Comparison of ENCODE assay signal across 9 cellular contexts in genomic region chr7:5699467-5699866, GRCh38.
A peak's percentile ranks its signal among the peaks of the same experiment; 100 is the strongest.
DNase-seq lines count a peak whose midpoint lies in the region; ATAC-seq and TF ChIP-seq lines count a peak whose summit lies in the region.
"Had no signal": no experiment of that assay in that cellular context is flagged by ENCODE, and none has a peak within 500 bp of the region (broad histone marks: within the 10 kb centered on the region; RNA-seq: fewer than 3 reads in every experiment).

No MANE protein-coding gene starts in this region.

- H3K27ac ChIP-seq in right atrium auricular region (peak overlapping the region; percentile 87 to 93), muscle layer of duodenum (ENCODE audit: low read length) (peak overlapping the region; percentile 71)

- TF ChIP-seq CTCF in right atrium auricular region (IDR thresholded peaks at IDR 0.05) = no peak
- TF ChIP-seq CTCF in brain (conservative IDR thresholded peaks at IDR 0.05) = no peak
- TF ChIP-seq CTCF in foreskin fibroblast (IDR thresholded peaks at IDR 0.05; ENCODE audit: low read depth, low read length) = no peak
- no peak for TF ChIP-seq CTCF in GM13976 (IDR thresholded peaks at IDR 0.05; ENCODE audit: borderline replicate concordance, control extremely low read depth, extremely low read depth, insufficient read depth, missing control alignments)

- peaks cover 100% of the 10 kb centered on the region for H3K4me1 Mint-ChIP-seq in brain

- ATAC-seq in left cardiac atrium (no peak), HG03342 (IDR thresholded peaks at IDR 0.05; ENCODE audit: unreplicated experiment) (no peak)

- H3K9me3 ChIP-seq in right atrium auricular region = no peaks in the 10 kb centered on the region
- H3K9me3 ChIP-seq in muscle layer of duodenum (ENCODE audit: control insufficient read depth in 1 of 2, low read length in 2 of 2) = no peaks in the 10 kb centered on the region

- peak overlapping the region; percentile 5 to 96 (median 83) for H3K27ac Mint-ChIP-seq in brain

- intact Hi-C loops in left cardiac atrium (cut with DNase I) = no loop called here

- H3K27me3 ChIP-seq in right atrium auricular region = no peaks in the 10 kb centered on the region
- no peaks in the 10 kb centered on the region for H3K27me3 ChIP-seq in muscle layer of duodenum (ENCODE audit: low read depth, low read length)

- no peaks in the 10 kb centered on the region for H3K9me3 Mint-ChIP-seq in brain

- DNase-seq in right atrium auricular region (ENCODE audit: low spot score) (no peak), left cardiac atrium (no peak), NOMO-1 treated with DMSO at 0.1 percent for 48 hours (lab: John Stamatoyannopoulos, UW; ENCODE audit: unreplicated experiment) (no peak), foreskin fibroblast (no peak), GM13976 (ENCODE audit: low spot score) (no peak)
- DNase-seq: NCI-H2227 treated with DMSO at 0.1 percent for 48 hours had no signal

- in situ Hi-C loops in GM13976 (cut with MboI; ENCODE audit: low sequenced_read_pairs, unreplicated experiment) = no loop called here

- H3K27me3 Mint-ChIP-seq in brain = peaks cover 3% of the 10 kb centered on the region

- H3K36me3 ChIP-seq in right atrium auricular region (no peaks in the 10 kb centered on the region), muscle layer of duodenum (ENCODE audit: control insufficient read depth in 1 of 2, insufficient read depth in 2 of 2, low read length in 2 of 2) (peaks cover 8 to 13% of the 10 kb centered on the region in 2 donors)

- H3K4me1 ChIP-seq in right atrium auricular region (peaks cover 0 to 94% of the 10 kb centered on the region in 2 donors), muscle layer of duodenum (ENCODE audit: control insufficient read depth in 1 of 2, insufficient read depth in 2 of 2, low read length in 2 of 2) (peaks cover 24 to 66% of the 10 kb centered on the region in 2 donors)

- H3K4me3 Mint-ChIP-seq in brain = peak overlapping the region in 3 of 5 experiments; percentile 3 to 13 (median 10)

- H3K4me3 ChIP-seq in right atrium auricular region (no peak overlapping the region), muscle layer of duodenum (ENCODE audit: low read depth in 1 of 2, low read length in 2 of 2) (no peak overlapping the region), foreskin fibroblast (ENCODE audit: low read depth in 1 of 2, low read length in 2 of 2) (no peak overlapping the region)

- peaks cover 18% of the 10 kb centered on the region for H3K36me3 Mint-ChIP-seq in brain
